8 cellular contexts compared by ENCODE assay signal in the genomic region with DNA sequence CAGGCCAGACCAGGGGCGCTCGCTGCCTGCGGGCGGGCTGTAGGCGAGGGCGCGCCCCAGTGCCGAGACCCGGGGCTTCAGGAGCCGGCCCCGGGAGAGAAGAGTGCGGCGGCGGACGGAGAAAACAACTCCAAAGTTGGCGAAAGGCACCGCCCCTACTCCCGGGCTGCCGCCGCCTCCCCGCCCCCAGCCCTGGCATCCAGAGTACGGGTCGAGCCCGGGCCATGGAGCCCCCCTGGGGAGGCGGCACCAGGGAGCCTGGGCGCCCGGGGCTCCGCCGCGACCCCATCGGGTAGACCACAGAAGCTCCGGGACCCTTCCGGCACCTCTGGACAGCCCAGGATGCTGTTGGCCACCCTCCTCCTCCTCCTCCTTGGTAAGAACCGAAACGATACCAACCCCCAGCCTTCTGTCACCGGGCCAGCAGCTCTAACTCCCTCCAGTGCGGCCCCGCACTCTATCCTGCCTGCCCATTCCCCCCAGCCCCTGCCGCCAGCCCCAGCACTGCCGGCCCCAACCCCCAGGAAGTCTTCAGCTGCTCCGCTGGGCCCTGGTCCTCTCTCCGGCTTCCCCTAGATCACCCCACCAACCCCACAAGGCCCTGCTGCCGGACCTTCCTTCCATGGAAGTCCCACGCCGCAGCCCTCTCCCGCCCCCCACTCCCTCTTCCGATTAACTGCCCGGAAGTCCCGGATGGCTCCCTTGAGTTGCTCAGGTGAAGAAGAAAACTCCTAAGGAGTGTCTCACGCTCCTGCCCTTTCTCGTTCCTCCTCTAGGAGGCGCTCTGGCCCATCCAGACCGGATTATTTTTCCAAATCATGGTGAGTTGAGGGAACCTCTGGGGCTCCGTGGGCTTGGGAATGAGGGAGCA. TPM values are rescaled to one million over a fixed set of nuclear protein-coding genes. Genes with fewer than 3 reads are reported as not detected.
DNase-seq lines count a peak whose midpoint lies in the region; ATAC-seq and TF ChIP-seq lines count a peak whose summit lies in the region.

No MANE protein-coding gene starts in this region.

- DNase-seq in NCI-H82 (lab: John Stamatoyannopoulos, UW), result peak; percentile 81
- peak; percentile 69 for DNase-seq in activated CD8-positive, alpha-beta memory T cell treated with anti-CD3 and anti-CD28 coated beads, Interleukin-2, amount 50 U/mL, for 4 hours
- peak; percentile 86 for DNase-seq in epithelial cell of esophagus (ENCODE audit: low read depth)
- DNase-seq in mucosa of gallbladder (ENCODE audit: low spot score), result peak; percentile 89
- DNase-seq in stimulated activated CD8-positive, alpha-beta memory T cell treated with anti-CD3 and anti-CD28 coated beads, Interleukin-4, amount 100 ng/mL, for 4 hours (ENCODE audit: low read depth in 2 of 2, low spot score in 1 of 2), result peak; percentile 43 to 57

- no peaks in the 10 kb centered on the region for H3K9me3 ChIP-seq in BLaER1

- ATAC-seq in HG03457 (IDR thresholded peaks at IDR 0.05; ENCODE audit: unreplicated experiment), result peak; percentile 5

- no peaks in the 10 kb centered on the region for H3K27me3 ChIP-seq in BLaER1

- H3K4me3 ChIP-seq in BLaER1, result peak overlapping the region; percentile 90
- peak overlapping the region; percentile 82 for H3K4me3 ChIP-seq in epithelial cell of esophagus (ENCODE audit: low read length)

- peak; percentile 11 for TF ChIP-seq POLR2A in GM19193 (IDR thresholded peaks at IDR 0.05; ENCODE audit: extremely low read depth, insufficient read depth, insufficient read length)

- peaks cover 40% of the 10 kb centered on the region for H3K36me3 ChIP-seq in BLaER1

- peaks cover 13% of the 10 kb centered on the region; the same call in 1 of the 2 replicates for H4K20me1 ChIP-seq in BLaER1

- peak overlapping the region; percentile 89 for H3K9ac ChIP-seq in BLaER1

- H3K4me2 ChIP-seq in BLaER1, result peak overlapping the region; percentile 77

- H3K4me1 ChIP-seq in BLaER1, result peaks cover 35% of the 10 kb centered on the region

- peak overlapping the region; percentile 90 for H3K27ac ChIP-seq in BLaER1

- TF ChIP-seq CTCF in epithelial cell of esophagus (IDR thresholded peaks at IDR 0.05; ENCODE audit: insufficient read depth, low read depth, low read length, missing control alignments), result peak; percentile 95

RNA-seq across cellular contexts. Expression of a gene that starts 0.7 kb away (rescaled TPM):
- 315 TPM for total RNA-seq in mucosa of gallbladder

RNA-seq across cellular contexts. Expression of a gene that starts 10.8 kb away (rescaled TPM):
- total RNA-seq in mucosa of gallbladder, result 1.4 TPM

RNA-seq across cellular contexts. Expression of a gene that starts 35.8 kb away (rescaled TPM):
- total RNA-seq in mucosa of gallbladder, result 222 TPM

RNA-seq across cellular contexts. Expression of a gene that starts 42.5 kb away (rescaled TPM):
- 85.1 TPM for total RNA-seq in mucosa of gallbladder

RNA-seq across cellular contexts. Expression of a gene that starts 46.8 kb away (rescaled TPM):
- total RNA-seq in mucosa of gallbladder, result 76.5 TPM

Comparison
In these comparisons a context has a peak if more than half of its experiments do, and no peak if none do; other contexts are left out.
1. Peak in every context shown above with its lines: DNase-seq, ATAC-seq, H3K4me3 ChIP-seq and H3K27ac ChIP-seq.